In the genomic region with DNA sequence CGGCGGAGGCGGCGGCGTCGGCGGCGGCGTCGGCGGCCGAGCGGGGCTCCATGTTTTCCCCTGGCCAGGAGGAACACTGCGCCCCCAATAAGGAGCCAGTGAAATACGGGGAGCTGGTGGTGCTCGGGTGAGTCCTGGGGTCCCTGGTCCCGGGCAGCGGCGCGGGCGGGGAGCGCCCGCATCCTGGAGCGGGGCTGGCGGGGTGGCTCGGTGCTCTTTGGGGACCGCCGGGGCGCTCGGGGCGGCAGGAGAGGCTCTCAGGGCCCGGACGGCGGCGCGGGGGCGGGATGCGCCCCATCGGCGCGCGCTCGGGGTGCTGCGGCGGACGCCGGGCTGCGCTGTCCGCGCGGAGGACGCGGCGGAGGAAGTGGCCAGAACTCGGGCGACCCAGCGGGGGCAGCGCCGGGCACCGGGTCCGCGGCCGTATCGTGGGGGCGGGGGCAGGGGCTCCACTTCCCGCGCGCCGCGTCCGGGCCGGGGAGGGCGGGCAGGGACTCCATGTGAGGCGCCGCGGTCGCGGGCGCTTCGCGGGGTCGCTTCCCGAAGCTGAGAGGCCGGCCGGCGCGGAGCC, we compare ENCODE assay signal across 8 cellular contexts. TPM values are rescaled to one million over a fixed set of nuclear protein-coding genes. Genes with fewer than 3 reads are reported as not detected.
DNase-seq lines count a peak whose midpoint lies in the region; ATAC-seq and TF ChIP-seq lines count a peak whose summit lies in the region.

No MANE protein-coding gene starts in this region.

- peak overlapping the region; percentile 78 to 92 (median 88) for H3K4me3 ChIP-seq in stomach

- H3K36me3 ChIP-seq in stomach, result no peaks in the 10 kb centered on the region

- H3K27ac ChIP-seq in stomach, result peak overlapping the region; percentile 92 to 100 (median 96)

- TF ChIP-seq CTCF in stomach (IDR thresholded peaks at IDR 0.05), result peak in 1 of 7 experiments; percentile 3

- no peak overlapping the region for H3K27ac Mint-ChIP-seq in T-helper 2 cell treated with Interferon-gamma antibody and Interleukin-4, amounts not matched to agents 5 μg/mL and 100 μg/mL, for 36 hours
- H3K27ac Mint-ChIP-seq in memory B cell, result no peak overlapping the region

- no peak overlapping the region for H3K4me3 Mint-ChIP-seq in T-helper 2 cell treated with Interferon-gamma antibody and Interleukin-4, amounts not matched to agents 5 μg/mL and 100 μg/mL, for 36 hours
- H3K4me3 Mint-ChIP-seq in memory B cell, result peak overlapping the region; percentile 46

- no peaks in the 10 kb centered on the region for H3K36me3 Mint-ChIP-seq in T-helper 2 cell treated with Interferon-gamma antibody and Interleukin-4, amounts not matched to agents 5 μg/mL and 100 μg/mL, for 36 hours (ENCODE audit: low read depth)
- no peaks in the 10 kb centered on the region for H3K36me3 Mint-ChIP-seq in memory B cell

- H3K4me1 Mint-ChIP-seq in T-helper 2 cell treated with Interferon-gamma antibody and Interleukin-4, amounts not matched to agents 5 μg/mL and 100 μg/mL, for 36 hours (ENCODE audit: low read depth), result peaks cover 29% of the 10 kb centered on the region
- peaks cover 20% of the 10 kb centered on the region for H3K4me1 Mint-ChIP-seq in memory B cell

- TF ChIP-seq EP300 in stomach (IDR thresholded peaks at IDR 0.05), result no peak

- peak; percentile 19 for ATAC-seq in GM18498 (IDR thresholded peaks at IDR 0.05; ENCODE audit: unreplicated experiment)
- ATAC-seq in HG02759 (IDR thresholded peaks at IDR 0.05; ENCODE audit: unreplicated experiment), result peak; percentile 22
- peak; percentile 21 for ATAC-seq in memory B cell (ENCODE audit: low read depth)

- no peaks in the 10 kb centered on the region for H3K9me3 Mint-ChIP-seq in T-helper 2 cell treated with Interferon-gamma antibody and Interleukin-4, amounts not matched to agents 5 μg/mL and 100 μg/mL, for 36 hours
- H3K9me3 Mint-ChIP-seq in memory B cell, result no peaks in the 10 kb centered on the region

- DNase-seq in T-helper 2 cell treated with Interferon-gamma antibody and Interleukin-4, amounts not matched to agents 5 μg/mL and 100 μg/mL, for 36 hours (ENCODE audit: low spot score), result peak; percentile 43
- DNase-seq in ecto neural progenitor cell (ENCODE audit: low spot score), result peak; percentile 63
- peak; percentile 32 to 56 for DNase-seq in memory B cell (ENCODE audit: low spot score in 2 of 2)
- DNase-seq in stomach, result peak; percentile 44
- no peak for DNase-seq in NCI-H2196 (lab: John Stamatoyannopoulos, UW; ENCODE audit: unreplicated experiment)
- no peak for DNase-seq in DMS79 (lab: John Stamatoyannopoulos, UW)

- 0 to 4% (median 0%) methylated on average over 3 to 87 of the region's 87 CpGs for WGBS in stomach, 5 donors

- intact Hi-C loops in stomach (cut with DNase I; ENCODE audit: low total_unique reads), result no loop called here

- no peak for TF ChIP-seq POLR2A in stomach (IDR thresholded peaks at IDR 0.05)

- H3K9me3 ChIP-seq in stomach, result no peaks in the 10 kb centered on the region

- H3K27me3 ChIP-seq in stomach, result no peaks in the 10 kb centered on the region

- peaks cover 5 to 64% (median 27%) of the 10 kb centered on the region in 4 donors for H3K4me1 ChIP-seq in stomach

- peaks cover 49% of the 10 kb centered on the region for H3K27me3 Mint-ChIP-seq in T-helper 2 cell treated with Interferon-gamma antibody and Interleukin-4, amounts not matched to agents 5 μg/mL and 100 μg/mL, for 36 hours (ENCODE audit: low read depth)
- peaks cover 6% of the 10 kb centered on the region for H3K27me3 Mint-ChIP-seq in memory B cell

RNA-seq across cellular contexts. Expression of gene PELI2, which starts 0.5 kb away (rescaled TPM):
- 10 to 100 TPM in 4 of 5 donors, 1 to 10 TPM in 1; 6.4 to 48.3 (median 24.0) TPM for total RNA-seq in stomach
- 10 to 100 TPM in 1 of 3 donors, 1 to 10 TPM in 2; 3.0 to 10.4 (median 4.7) TPM for polyA plus RNA-seq in stomach

Comparison
In these comparisons a context has a peak if more than half of its experiments do, and no peak if none do; other contexts are left out.
1. DNase-seq: peak in T-helper 2 cell treated with Interferon-gamma antibody and Interleukin-4, amounts not matched to agents 5 μg/mL and 100 μg/mL, for 36 hours (single experiment), ecto neural progenitor cell (single experiment), memory B cell (2 of 2) and stomach (single experiment); none in NCI-H2196 (single experiment) and DMS79 (single experiment).
2. Peak in every context shown above with its lines, with median percentiles within 50 percentile points of each other: ATAC-seq.